In genomic region chr16:53484542-53484941, GRCh38 we compare ENCODE assay signal across 32 cellular contexts.
"Had no signal": no experiment of that assay in that cellular context is flagged by ENCODE, and none has a peak within 500 bp of the region (broad histone marks: within the 10 kb centered on the region; RNA-seq: fewer than 3 reads in every experiment).

No MANE protein-coding gene starts in this region.

- H3K27ac ChIP-seq: brain microvascular endothelial cell, cardiac muscle cell, SJSA1 had no signal

- H3K27me3 Mint-ChIP-seq: activated B cell treated with CpG ODN at 0.5 μM for 24 hours; activated CD4-positive, alpha-beta T cell treated with anti-CD3 and anti-CD28 coated beads, Interleukin-2, amount 10 ng/mL, durations not matched to agents 24 days and 14 days; activated CD8-positive, alpha-beta memory T cell treated with anti-CD3 and anti-CD28 coated beads, Interleukin-2, amount 10 ng/mL, durations not matched to agents 7 days and 5 days; activated naive CD8-positive, alpha-beta T cell had no signal

- FAIRE-seq: astrocyte had no signal

- H3K4me3 Mint-ChIP-seq: activated B cell treated with CpG ODN at 0.5 μM for 24 hours; activated CD4-positive, alpha-beta T cell treated with anti-CD3 and anti-CD28 coated beads, Interleukin-2, amount 10 ng/mL, durations not matched to agents 24 days and 14 days; activated CD8-positive, alpha-beta memory T cell treated with anti-CD3 and anti-CD28 coated beads, Interleukin-2, amount 10 ng/mL, durations not matched to agents 7 days and 5 days; activated naive CD8-positive, alpha-beta T cell; activated T-cell treated with anti-CD3 and anti-CD28 coated beads, Interleukin-2, amount 50 U/mL, for 4 hours; T-helper 1 cell treated with Interleukin-12 subunit alpha and Interleukin-12 subunit beta and Interleukin-4 antibody, amounts not matched to agents 30 μg/mL and 1 μg/mL, for 36 hours had no signal

- H3K4me1 Mint-ChIP-seq: activated B cell treated with CpG ODN at 0.5 μM for 24 hours had no signal

- H3K27ac Mint-ChIP-seq: activated B cell treated with CpG ODN at 0.5 μM for 24 hours; activated CD4-positive, alpha-beta T cell treated with anti-CD3 and anti-CD28 coated beads, Interleukin-2, amount 10 ng/mL, durations not matched to agents 24 days and 14 days; activated CD8-positive, alpha-beta memory T cell treated with anti-CD3 and anti-CD28 coated beads, Interleukin-2, amount 10 ng/mL, durations not matched to agents 7 days and 5 days; activated naive CD8-positive, alpha-beta T cell; activated T-helper 2 cell treated with anti-CD3 and anti-CD28 coated beads, Interferon-gamma antibody, Interleukin-2, Interleukin-4, amounts not matched to agents 10 μg/mL and 5 μg/mL and 100 μg/mL, durations not matched to agents 14 hours and 24 hours and 36 hours; T-helper 1 cell treated with Interleukin-12 subunit alpha and Interleukin-12 subunit beta and Interleukin-4 antibody, amounts not matched to agents 30 μg/mL and 1 μg/mL, for 36 hours had no signal

- H3K4me3 ChIP-seq: cardiac muscle cell, SJSA1 had no signal

- H3K27me3 ChIP-seq: brain microvascular endothelial cell, cardiac muscle cell, SJSA1 had no signal

- DNase-seq: activated B cell treated with CpG ODN at 0.5 μM for 24 hours; activated CD4-positive, alpha-beta T cell treated with anti-CD3 and anti-CD28 coated beads for 1 hour; activated CD4-positive, alpha-beta T cell treated with anti-CD3 and anti-CD28 coated beads, Interleukin-2, amount 10 ng/mL, durations not matched to agents 24 days and 14 days; activated CD4-positive, alpha-beta T cell treated with anti-CD3 and anti-CD28 coated beads, Interleukin-2, amount 50 U/mL, for 48 hours; activated CD8-positive, alpha-beta memory T cell treated with anti-CD3 and anti-CD28 coated beads, Interleukin-2, amount 10 ng/mL, durations not matched to agents 7 days and 5 days; activated gamma-delta T cell treated with Interleukin-2 at 50 U/mL for 16 hours; activated T-cell treated with anti-CD3 and anti-CD28 coated beads, Interleukin-2, amount 50 U/mL, for 4 hours; amygdala; brain microvascular endothelial cell; IMR-90; Kasumi-1; KBM-7; NCI-H1105 treated with DMSO at 0.1 percent for 48 hours; NCI-H1436 treated with DMSO at 0.1 percent for 48 hours; NCI-H187; NCI-H2081; NCI-H510A treated with DMSO at 0.1 percent for 48 hours; NCI-H69; NK-92 treated with Interleukin-12 subunit alpha and Interleukin-12 subunit beta, amount 100 ng/mL, for 24 hours; OCI-M1; RPMI8226; SHP77; SW 1271; T-helper 9 cell had no signal

- ATAC-seq: activated CD8-positive, alpha-beta memory T cell treated with anti-CD3 and anti-CD28 coated beads, Interleukin-2, amount 10 ng/mL, durations not matched to agents 7 days and 5 days; activated T-cell treated with anti-CD3 and anti-CD28 coated beads, Interleukin-2, amount 50 U/mL, for 4 hours; Panc1; SK-N-SH treated with all-trans-retinoic acid at 6 μM for 48 hours had no signal

- H3K4me1 ChIP-seq: SJSA1 had no signal

- H3K9me3 ChIP-seq: SJSA1 had no signal
